In genomic region chr1:14135070-14135469, GRCh38 we compare ENCODE assay signal across 28 cellular contexts.
A peak's percentile ranks its signal among the peaks of the same experiment; 100 is the strongest.
DNase-seq lines count a peak whose midpoint lies in the region; ATAC-seq, FAIRE-seq and TF ChIP-seq lines count a peak whose summit lies in the region.
"Had no signal": no experiment of that assay in that cellular context is flagged by ENCODE, and none has a peak within 500 bp of the region (broad histone marks: within the 10 kb centered on the region; RNA-seq: fewer than 3 reads in every experiment).

No MANE protein-coding gene starts in this region.

- no peak for TF ChIP-seq RAD21 in H1 (IDR thresholded peaks at IDR 0.05 in 1 of 2, conservative IDR thresholded peaks at IDR 0.05 in 1 of 2; ENCODE audit: low read depth in 2 of 2, low read length in 2 of 2)

- no peaks in the 10 kb centered on the region for H3F3A ChIP-seq in GM23338 (replicated peaks; ENCODE audit: low read depth)

- no peak overlapping the region for H2BK12ac ChIP-seq in H1 (ENCODE audit: low read depth, low read length)

- FAIRE-seq in H1 (lab: Jason Lieb, UNC) = no peak
- FAIRE-seq: GM12892, H54, HTR-8/SVneo, K562 had no signal

- no peaks in the 10 kb centered on the region for H3K36me3 Mint-ChIP-seq in GM23338 (ENCODE audit: low read depth)
- no peaks in the 10 kb centered on the region for H3K36me3 Mint-ChIP-seq in stimulated activated naive B cell treated with anti-CD40 and anti-IgM and Interleukin-4, amounts not matched to agents 10 μg/mL and 1 μg/mL and 100 μg/mL, for 72 hours
- H3K36me3 Mint-ChIP-seq in activated CD8-positive, alpha-beta T cell treated with anti-CD3 and anti-CD28 coated beads, Interleukin-2, amount 10 ng/mL, durations not matched to agents 7 days and 5 days (ENCODE audit: low read depth) = no peaks in the 10 kb centered on the region
- H3K36me3 Mint-ChIP-seq: CD8-positive, alpha-beta T cell had no signal

- peaks cover 10% of the 10 kb centered on the region for H3K27me3 Mint-ChIP-seq in GM23338 (ENCODE audit: insufficient read depth, low read depth, poor library complexity)
- H3K27me3 Mint-ChIP-seq in stimulated activated naive B cell treated with anti-CD40 and anti-IgM and Interleukin-4, amounts not matched to agents 10 μg/mL and 1 μg/mL and 100 μg/mL, for 72 hours = peaks cover 4 to 15% of the 10 kb centered on the region in 2 donors
- H3K27me3 Mint-ChIP-seq in activated CD8-positive, alpha-beta T cell treated with anti-CD3 and anti-CD28 coated beads, Interleukin-2, amount 10 ng/mL, durations not matched to agents 7 days and 5 days (ENCODE audit: low read depth) = no peaks in the 10 kb centered on the region

- ATAC-seq in GM23338 (no peak), HG03025 (IDR thresholded peaks at IDR 0.05; ENCODE audit: low FRiP score, unreplicated experiment) (no peak)
- no peak for ATAC-seq in stimulated activated naive B cell treated with anti-CD40 and anti-IgM and Interleukin-4, amounts not matched to agents 10 μg/mL and 1 μg/mL and 100 μg/mL, for 72 hours (replicated peaks)
- no peak for ATAC-seq in activated CD8-positive, alpha-beta T cell treated with anti-CD3 and anti-CD28 coated beads, Interleukin-2, amount 10 ng/mL, durations not matched to agents 7 days and 5 days
- ATAC-seq: CD8-positive, alpha-beta T cell; K562 had no signal

- no peak overlapping the region for H4K8ac ChIP-seq in H1 (ENCODE audit: extremely low read depth, insufficient read depth, low read length)

- H2BK120ac ChIP-seq in H1 (replicated peaks; ENCODE audit: low read depth, low read length) = no peak overlapping the region

- H2AK5ac ChIP-seq in H1 (ENCODE audit: low read depth, low read length) = no peak overlapping the region

- H2BK5ac ChIP-seq in H1 (ENCODE audit: low read depth, low read length) = peak overlapping the region; percentile 36; the same call in 1 of the 2 replicates

- H3K36me3 ChIP-seq in GM23338 (ENCODE audit: insufficient read depth) (no peaks in the 10 kb centered on the region), H1 (ENCODE audit: control insufficient read depth in 2 of 4, insufficient read depth in 4 of 4, low read length in 3 of 4) (no peaks in the 10 kb centered on the region)
- H3K36me3 ChIP-seq: Peyer's patch had no signal

- H3K18ac ChIP-seq in H1 (ENCODE audit: extremely low read depth, low read length) = no peak overlapping the region

- H3K9ac ChIP-seq in H1 (replicated peaks in 1 of 4; ENCODE audit: extremely low read depth in 1 of 4, low read depth in 3 of 4, low read length in 3 of 4) = no peak overlapping the region

- no peak overlapping the region for H3K27ac Mint-ChIP-seq in GM23338
- peak overlapping the region; percentile 25 for H3K27ac Mint-ChIP-seq in stimulated activated naive B cell treated with anti-CD40 and anti-IgM and Interleukin-4, amounts not matched to agents 10 μg/mL and 1 μg/mL and 100 μg/mL, for 72 hours
- no peak overlapping the region for H3K27ac Mint-ChIP-seq in activated CD8-positive, alpha-beta T cell treated with anti-CD3 and anti-CD28 coated beads, Interleukin-2, amount 10 ng/mL, durations not matched to agents 7 days and 5 days
- H3K27ac Mint-ChIP-seq: CD8-positive, alpha-beta T cell; T-helper 1 cell treated with Interleukin-12 subunit alpha and Interleukin-12 subunit beta and Interleukin-4 antibody, amounts not matched to agents 30 μg/mL and 1 μg/mL, for 36 hours had no signal

- H2BK15ac ChIP-seq in H1 (ENCODE audit: low read length) = no peak overlapping the region

- no peak for TF ChIP-seq POLR2A in H1 (IDR thresholded peaks at IDR 0.05; ENCODE audit: control extremely low read depth in 1 of 2, low read depth in 2 of 2, low read length in 2 of 2)

- H3K4me3 Mint-ChIP-seq in GM23338 = no peak overlapping the region
- H3K4me3 Mint-ChIP-seq in stimulated activated naive B cell treated with anti-CD40 and anti-IgM and Interleukin-4, amounts not matched to agents 10 μg/mL and 1 μg/mL and 100 μg/mL, for 72 hours = no peak overlapping the region
- H3K4me3 Mint-ChIP-seq in activated CD8-positive, alpha-beta T cell treated with anti-CD3 and anti-CD28 coated beads, Interleukin-2, amount 10 ng/mL, durations not matched to agents 7 days and 5 days = no peak overlapping the region
- H3K4me3 Mint-ChIP-seq: CD8-positive, alpha-beta T cell; T-helper 1 cell treated with Interleukin-12 subunit alpha and Interleukin-12 subunit beta and Interleukin-4 antibody, amounts not matched to agents 30 μg/mL and 1 μg/mL, for 36 hours had no signal

- H3K27me3 ChIP-seq in GM23338 (ENCODE audit: insufficient read depth) = no peaks in the 10 kb centered on the region
- H3K27me3 ChIP-seq in H1 (replicated peaks in 1 of 4; ENCODE audit: control insufficient read depth in 3 of 4, extremely low read depth in 1 of 4, insufficient read depth in 3 of 4, low read length in 3 of 4) = no peaks in the 10 kb centered on the region
- H3K27me3 ChIP-seq: Peyer's patch had no signal

- no peak overlapping the region for H3K56ac ChIP-seq in H1 (replicated peaks; ENCODE audit: insufficient read length, low read depth, low read length)

- CTCF ChIA-PET in H1 (lab: Charles Lee; ENCODE audit: partially characterized antibody) = interaction anchor here (0.7 to 1.5 kb wide), 5 partner anchors 14 to 172 kb away, joined by 3 to 5 read pairs (median 4); no protein-coding TSS in a partner anchor
- CTCF ChIA-PET in activated CD8-positive, alpha-beta T cell treated with anti-CD3 and anti-CD28 coated beads, Interleukin-2, amount 10 ng/mL, durations not matched to agents 7 days and 5 days (lab: Charles Lee) = no interaction called here

- no peak for TF ChIP-seq EP300 in H1 (IDR thresholded peaks at IDR 0.05; ENCODE audit: borderline replicate concordance in 1 of 2, low read depth in 2 of 2, low read length in 2 of 2)

- no peaks in the 10 kb centered on the region for H4K20me1 ChIP-seq in GM23338 (replicated peaks; ENCODE audit: insufficient read depth)
- no peaks in the 10 kb centered on the region for H4K20me1 ChIP-seq in H1 (replicated peaks in 1 of 2; ENCODE audit: control insufficient read depth in 1 of 2, insufficient read depth in 2 of 2, low read length in 2 of 2)

- no peak overlapping the region for H2BK20ac ChIP-seq in H1 (ENCODE audit: low read length)

- no peaks in the 10 kb centered on the region for H3K79me2 ChIP-seq in GM23338 (replicated peaks; ENCODE audit: insufficient read depth)
- no peaks in the 10 kb centered on the region for H3K79me2 ChIP-seq in H1 (ENCODE audit: control insufficient read depth in 1 of 2, insufficient read depth in 2 of 2, low read length in 2 of 2)

- H3K4me3 ChIP-seq in GM23338 (no peak overlapping the region), H1 (ENCODE audit: extremely low read depth in 1 of 4, insufficient read depth in 2 of 4, low read depth in 3 of 4, low read length in 4 of 4) (no peak overlapping the region)
- H3K4me3 ChIP-seq: K562, Peyer's patch, SK-N-MC had no signal

- H3K4me1 ChIP-seq in GM23338 (ENCODE audit: insufficient read depth) (peaks cover 21% of the 10 kb centered on the region), H1 (replicated peaks in 1 of 4; ENCODE audit: control insufficient read depth in 3 of 4, insufficient read depth in 4 of 4, low read length in 3 of 4) (peaks cover 7 to 14% (median 11%) of the 10 kb centered on the region in 4 experiments)
- H3K4me1 ChIP-seq: Caco-2, Peyer's patch had no signal

- no peaks in the 10 kb centered on the region for H3K9me3 Mint-ChIP-seq in GM23338
- peaks cover 0 to 5% of the 10 kb centered on the region in 2 donors for H3K9me3 Mint-ChIP-seq in stimulated activated naive B cell treated with anti-CD40 and anti-IgM and Interleukin-4, amounts not matched to agents 10 μg/mL and 1 μg/mL and 100 μg/mL, for 72 hours
- H3K9me3 Mint-ChIP-seq in activated CD8-positive, alpha-beta T cell treated with anti-CD3 and anti-CD28 coated beads, Interleukin-2, amount 10 ng/mL, durations not matched to agents 7 days and 5 days (ENCODE audit: insufficient read depth) = no peaks in the 10 kb centered on the region
- H3K9me3 Mint-ChIP-seq: CD8-positive, alpha-beta T cell; T-helper 1 cell treated with Interleukin-12 subunit alpha and Interleukin-12 subunit beta and Interleukin-4 antibody, amounts not matched to agents 30 μg/mL and 1 μg/mL, for 36 hours had no signal

- POLR2A ChIA-PET in H1 (lab: Charles Lee; ENCODE audit: partially characterized antibody) = no interaction called here
- POLR2A ChIA-PET in activated CD8-positive, alpha-beta T cell treated with anti-CD3 and anti-CD28 coated beads, Interleukin-2, amount 10 ng/mL, durations not matched to agents 7 days and 5 days (lab: Charles Lee) = no interaction called here

- no peaks in the 10 kb centered on the region; the same call in 1 of the 2 replicates for H3K23me2 ChIP-seq in H1 (ENCODE audit: low read depth, low read length)

- H3K4me2 ChIP-seq in GM23338 (0 out of 2 replicates have a peak overlapping the region, but pooled peaks have one; percentile 5), H1 (ENCODE audit: insufficient read depth in 1 of 2, low read depth in 2 of 2, low read length in 2 of 2) (no peak overlapping the region)

- peaks cover 32% of the 10 kb centered on the region for H3K9me2 ChIP-seq in GM23338 (ENCODE audit: insufficient read depth)

- 80% methylated on average over 2 of the region's 2 CpGs; no CpG with 5 or more reads in 1 of the 2 experiments for WGBS in H1 (ENCODE audit: extremely low coverage in 1 of 2, insufficient coverage in 1 of 2, insufficient read length in 1 of 2, insufficient replicate concordance in 2 of 2, low coverage in 1 of 2, low lambda C conversion rate in 2 of 2, missing lambda C conversion rate in 1 of 2), 2 experiments

- no peak overlapping the region for H4K5ac ChIP-seq in H1 (ENCODE audit: insufficient read length, low read depth, low read length)

- H2AFZ ChIP-seq in GM23338 = no peak overlapping the region
- H2AFZ ChIP-seq in H1 (ENCODE audit: low read length) = no peak overlapping the region

- H3K4ac ChIP-seq in H1 (replicated peaks; ENCODE audit: insufficient read length, low read depth, low read length) = no peak overlapping the region

- no peaks in the 10 kb centered on the region for H3K79me1 ChIP-seq in H1 (ENCODE audit: low read depth, low read length)

- no peak overlapping the region for H3K23ac ChIP-seq in H1 (ENCODE audit: insufficient read length)

- TF ChIP-seq CTCF in GM23338 (conservative IDR thresholded peaks at IDR 0.05; ENCODE audit: low read depth in 2 of 2) (no peak), H1 (IDR thresholded peaks at IDR 0.05; ENCODE audit: control extremely low read depth in 1 of 3, insufficient read depth in 1 of 3, low read depth in 1 of 3, low read length in 3 of 3) (no peak)

- H4K91ac ChIP-seq in H1 (replicated peaks; ENCODE audit: insufficient read length, low read length) = no peak overlapping the region

- no peaks in the 10 kb centered on the region for H3K9me3 ChIP-seq in H1 (ENCODE audit: insufficient read depth in 2 of 2, low read depth in 1 of 2, low read length in 1 of 2)
- H3K9me3 ChIP-seq: Caco-2, Peyer's patch had no signal

- DNase-seq in NCI-H1417 (lab: John Stamatoyannopoulos, UW) (peak in 2 of 3 experiments; percentile 2 to 57), NCI-H1417 treated with DMSO at 0.1 percent for 48 hours (lab: John Stamatoyannopoulos, UW) (no peak), GM23338 (ENCODE audit: low spot score) (no peak), H1 (ENCODE audit: low read depth in 1 of 2, low spot score in 2 of 2) (no peak), OCI-M1 (lab: John Stamatoyannopoulos, UW) (no peak)
- DNase-seq in stimulated activated naive B cell treated with anti-CD40 and anti-IgM and Interleukin-4, amounts not matched to agents 10 μg/mL and 1 μg/mL and 100 μg/mL, for 72 hours = no peak
- DNase-seq in activated CD8-positive, alpha-beta T cell treated with anti-CD3 and anti-CD28 coated beads, Interleukin-2, amount 10 ng/mL, durations not matched to agents 7 days and 5 days = no peak
- DNase-seq: 8988T; C1 segment of cervical spinal cord; Caco-2; CD8-positive, alpha-beta T cell; DND-41; Kasumi-1; MV-4-11; NCI-H1105; NCI-H187; NCI-H2081 treated with DMSO at 0.1 percent for 48 hours; NCI-H524; Peyer's patch; SIG-M5; SW 1271 had no signal

- H3K27ac ChIP-seq in GM23338 (ENCODE audit: low read depth) = peak overlapping the region; percentile 93; the same call in 1 of the 2 replicates
- H3K27ac ChIP-seq in H1 (ENCODE audit: low read depth, low read length) = no peak overlapping the region
- H3K27ac ChIP-seq: Peyer's patch, SK-N-MC had no signal

- H3K14ac ChIP-seq in H1 (ENCODE audit: insufficient read length) = no peak overlapping the region

- H3K4me1 Mint-ChIP-seq in GM23338 = peaks cover 27% of the 10 kb centered on the region
- H3K4me1 Mint-ChIP-seq in stimulated activated naive B cell treated with anti-CD40 and anti-IgM and Interleukin-4, amounts not matched to agents 10 μg/mL and 1 μg/mL and 100 μg/mL, for 72 hours = no peaks in the 10 kb centered on the region
- H3K4me1 Mint-ChIP-seq in activated CD8-positive, alpha-beta T cell treated with anti-CD3 and anti-CD28 coated beads, Interleukin-2, amount 10 ng/mL, durations not matched to agents 7 days and 5 days (ENCODE audit: low read depth) = no peaks in the 10 kb centered on the region

Comparison
In these comparisons a context has a peak if more than half of its experiments do, and no peak if none do; other contexts are left out.
1. DNase-seq: peak in NCI-H1417 (2 of 3); none in NCI-H1417 treated with DMSO at 0.1 percent for 48 hours (single experiment), GM23338 (single experiment), H1 (0 of 2), stimulated activated naive B cell treated with anti-CD40 and anti-IgM and Interleukin-4, amounts not matched to agents 10 μg/mL and 1 μg/mL and 100 μg/mL, for 72 hours (single experiment), activated CD8-positive, alpha-beta T cell treated with anti-CD3 and anti-CD28 coated beads, Interleukin-2, amount 10 ng/mL, durations not matched to agents 7 days and 5 days (single experiment) and OCI-M1 (single experiment).